ENCODE assay signal across 9 cellular contexts in the genomic region with DNA sequence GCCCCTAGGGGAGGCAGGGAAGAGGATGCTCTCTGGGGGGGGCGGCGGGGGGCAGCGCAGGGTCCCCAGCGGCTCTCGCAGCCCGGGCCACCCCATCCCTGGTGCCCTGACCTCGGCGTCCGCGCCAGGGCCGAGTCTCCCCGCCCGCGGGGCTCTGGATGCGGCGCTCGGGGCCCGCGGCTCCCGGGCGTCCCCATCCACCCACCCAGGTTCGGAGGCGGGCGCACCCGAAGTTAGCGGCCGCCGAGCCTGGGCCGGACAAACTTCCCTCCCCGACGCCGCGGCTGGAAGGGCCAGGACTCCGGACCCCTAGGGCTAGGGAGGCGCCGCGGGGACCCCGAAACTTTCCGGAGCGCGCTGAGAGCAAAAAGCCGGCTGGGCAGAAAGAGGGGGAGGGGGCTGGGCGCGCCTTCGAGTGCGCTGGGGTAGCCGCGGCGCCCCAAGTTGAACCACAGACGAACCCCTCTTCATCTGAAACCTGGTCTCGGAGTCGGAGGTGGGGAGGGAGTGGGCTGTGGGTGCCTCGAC. TPM values are rescaled to one million over a fixed set of nuclear protein-coding genes. Genes with fewer than 3 reads are reported as not detected.
DNase-seq lines count a peak whose midpoint lies in the region; ATAC-seq, FAIRE-seq and TF ChIP-seq lines count a peak whose summit lies in the region.
"Had no signal": no experiment of that assay in that cellular context is flagged by ENCODE, and none has a peak within 500 bp of the region (broad histone marks: within the 10 kb centered on the region; RNA-seq: fewer than 3 reads in every experiment).

No MANE protein-coding gene starts in this region.

- peak; percentile 13 for FAIRE-seq in urothelium cell line (lab: Jason Lieb, UNC)

- no peak overlapping the region for H3K9ac ChIP-seq in mammary epithelial cell (ENCODE audit: insufficient read depth, low read length)

- CTCF ChIA-PET in mammary epithelial cell (lab: Charles Lee; ENCODE audit: low non-redundant PET), result no interaction called here

- dilution Hi-C loops in mammary epithelial cell (cut with HindIII; ENCODE audit: low sequenced_read_pairs), result no loop called here

- H3K4me2 ChIP-seq in mammary epithelial cell (ENCODE audit: insufficient read depth, low read depth, low read length), result peak overlapping the region; percentile 67

- no peak for ATAC-seq in HG03442 (IDR thresholded peaks at IDR 0.05; ENCODE audit: unreplicated experiment)

- 60% methylated on average over 1 of the region's 53 CpGs for WGBS in mammary epithelial cell (ENCODE audit: low coverage, missing lambda C conversion rate)
- WGBS in lower leg skin, 2 donors, result 1 to 2% methylated on average over 35 to 39 of the region's 53 CpGs

- no peaks in the 10 kb centered on the region for H3K79me2 ChIP-seq in mammary epithelial cell (ENCODE audit: insufficient read depth, low read length)

- H3K9me3 ChIP-seq in mammary epithelial cell (replicated peaks; ENCODE audit: insufficient read depth, low read length), result no peaks in the 10 kb centered on the region
- H3K9me3 ChIP-seq: body of pancreas had no signal

- peaks cover 13% of the 10 kb centered on the region for H3K4me1 ChIP-seq in mammary epithelial cell (ENCODE audit: insufficient read depth, low read length)

- H2AFZ ChIP-seq in mammary epithelial cell (ENCODE audit: low read depth, low read length), result no peak overlapping the region

- no TSS peak for BruUV-seq in mammary epithelial cell (replicated peaks; lab: Mats Ljungman, UMichigan)

- no peak for TF ChIP-seq CTCF in mammary epithelial cell (conservative IDR thresholded peaks at IDR 0.05 in 1 of 2, IDR thresholded peaks at IDR 0.05 in 1 of 2; ENCODE audit: extremely low read depth in 1 of 2, insufficient read depth in 1 of 2, low read depth in 1 of 2, low read length in 2 of 2)
- TF ChIP-seq CTCF in lower leg skin (IDR thresholded peaks at IDR 0.05), result no peak

- no peak overlapping the region for H3K27ac ChIP-seq in mammary epithelial cell (ENCODE audit: insufficient read depth, low read depth, low read length)
- H3K27ac ChIP-seq: body of pancreas had no signal

- H4K20me1 ChIP-seq in mammary epithelial cell (ENCODE audit: insufficient read depth, low read length), result no peaks in the 10 kb centered on the region

- peak; percentile 59 for DNase-seq in activated effector memory CD4-positive, alpha-beta T cell treated with anti-CD3 and anti-CD28 coated beads, Interleukin-2, amount 50 U/mL, for 16 hours
- no peak for DNase-seq in activated effector memory CD4-positive, alpha-beta T cell treated with Interleukin-2 at 50 U/mL for 16 hours
- DNase-seq in mammary epithelial cell (no peak), lower leg skin (ENCODE audit: low spot score in 2 of 2) (peak in 1 of 2 donors; percentile 79), urothelium cell line (ENCODE audit: low spot score) (peak; percentile 77), DMS114 treated with DMSO at 0.1 percent for 48 hours (lab: John Stamatoyannopoulos, UW; ENCODE audit: unreplicated experiment) (no peak), MV-4-11 (lab: John Stamatoyannopoulos, UW) (no peak)

- in situ Hi-C loops in mammary epithelial cell (cut with MboI; ENCODE audit: low sequenced_read_pairs in 2 of 2), result no loop called here

- H3K4me3 ChIP-seq in mammary epithelial cell (replicated peaks in 1 of 3; ENCODE audit: insufficient read depth in 1 of 3, low read depth in 2 of 3, low read length in 3 of 3) (peak overlapping the region in 1 of 3 experiments; percentile 28), lower leg skin (ENCODE audit: low read depth, poor library complexity, severe bottlenecking) (peak overlapping the region; percentile 8)

- intact Hi-C loops in mammary epithelial cell (cut with micrococcal nuclease), result loop anchor here (5.0 to 10.0 kb wide), 2 partner anchors 146 to 258 kb away; no protein-coding TSS in a partner anchor
- intact Hi-C loops in lower leg skin (cut with DNase I; ENCODE audit: low total_unique reads), result loop anchor here (10.0 kb wide), 1 partner anchor 548 kb away; no protein-coding TSS in a partner anchor

- H3K36me3 ChIP-seq in mammary epithelial cell (ENCODE audit: insufficient read depth, low read length), result no peaks in the 10 kb centered on the region

- TF ChIP-seq POLR2A in lower leg skin (IDR thresholded peaks at IDR 0.05), result no peak

- H3K27me3 ChIP-seq in mammary epithelial cell (ENCODE audit: insufficient read depth, low read length), result peaks cover 37% of the 10 kb centered on the region

RNA-seq across cellular contexts. Expression of gene ELFN1, which starts 3.8 kb away (rescaled TPM):
- total RNA-seq in mammary epithelial cell (under 1 TPM in 1 of 2 donors, not detected in 1; 0.83 TPM), lower leg skin (1 to 10 TPM; 1.2 to 2.6 (median 1.8) TPM)
- 0.02 TPM for polyA plus RNA-seq in mammary epithelial cell
- not detected for polyA minus RNA-seq in mammary epithelial cell

Comparison
In these comparisons a context has a peak if more than half of its experiments do, and no peak if none do; other contexts are left out.
1. DNase-seq: peak in activated effector memory CD4-positive, alpha-beta T cell treated with anti-CD3 and anti-CD28 coated beads, Interleukin-2, amount 50 U/mL, for 16 hours (single experiment) and urothelium cell line (single experiment); none in activated effector memory CD4-positive, alpha-beta T cell treated with Interleukin-2 at 50 U/mL for 16 hours (single experiment), mammary epithelial cell (single experiment), DMS114 treated with DMSO at 0.1 percent for 48 hours (single experiment) and MV-4-11 (single experiment).